20 cellular contexts compared by ENCODE assay signal in the genomic region with DNA sequence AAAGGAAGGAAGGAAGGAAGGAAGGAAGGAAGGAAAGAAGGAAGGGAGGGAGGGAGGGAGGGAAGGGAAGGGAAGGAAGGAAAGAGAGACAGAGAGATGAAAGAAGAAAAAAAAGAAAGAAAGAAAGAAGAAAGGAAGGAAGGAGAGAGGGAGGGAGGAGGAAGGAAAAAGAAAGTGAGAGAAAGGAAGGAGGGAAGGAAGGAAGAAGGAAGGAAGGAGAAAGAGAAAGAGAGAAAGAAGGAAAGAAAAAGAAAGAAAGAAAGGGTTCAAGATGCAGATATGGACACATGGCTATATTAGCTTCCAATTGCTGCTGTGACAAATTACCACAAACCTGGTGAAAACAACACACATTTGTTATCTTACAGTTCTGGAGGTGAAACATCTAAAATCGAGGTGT.
"Had no signal": no experiment of that assay in that cellular context is flagged by ENCODE, and none has a peak within 500 bp of the region (broad histone marks: within the 10 kb centered on the region; RNA-seq: fewer than 3 reads in every experiment).

No MANE protein-coding gene starts in this region.

- DNase-seq: activated CD4-positive, alpha-beta T cell treated with anti-CD3 and anti-CD28 coated beads for 4 hours; activated naive CD4-positive, alpha-beta T cell treated with anti-CD3 and anti-CD28 coated beads for 36 hours; activated T-cell treated with anti-CD3 and anti-CD28 coated beads for 4 hours; activated T-cell treated with anti-CD3 and anti-CD28 coated beads, Interleukin-2, amount 50 U/mL, for 72 hours; central memory CD4-positive, alpha-beta T cell; esophagus squamous epithelium; foreskin melanocyte; left lung; lower lobe of right lung; mesenchymal stem cell; stimulated activated CD4-positive, alpha-beta T cell treated with anti-CD3 and anti-CD28 coated beads, Interleukin-12 subunit alpha, Interleukin-12 subunit beta, amount 100 ng/mL, for 4 hours; stimulated activated CD4-positive, alpha-beta T cell treated with anti-CD3 and anti-CD28 coated beads, Interleukin-4, amount 100 ng/mL, for 1 hour; stomach; T-helper 9 cell; thyroid gland; upper lobe of left lung had no signal

- H3K4me1 Mint-ChIP-seq: nephron had no signal

- H3K4me3 Mint-ChIP-seq: activated naive CD4-positive, alpha-beta T cell treated with anti-CD3 and anti-CD28 coated beads for 36 hours; activated T-cell treated with anti-CD3 and anti-CD28 coated beads, Interleukin-2, amount 50 U/mL, for 72 hours; dendritic cell treated with granulocyte-macrophage colony-stimulating factor and Interleukin-4, amounts not matched to agents 40 ng/mL and 50 ng/mL, for 4 days; nephron had no signal

- H3K27ac Mint-ChIP-seq: activated naive CD4-positive, alpha-beta T cell treated with anti-CD3 and anti-CD28 coated beads for 36 hours; activated T-cell treated with anti-CD3 and anti-CD28 coated beads, Interleukin-2, amount 50 U/mL, for 72 hours; nephron had no signal

- ATAC-seq: activated T-cell treated with anti-CD3 and anti-CD28 coated beads, Interleukin-2, amount 50 U/mL, for 72 hours; left lung; lower lobe of right lung; sciatic nerve; SK-N-SH treated with all-trans-retinoic acid at 6 μM for 48 hours had no signal
